16 cellular contexts compared by ENCODE assay signal in the genomic region with DNA sequence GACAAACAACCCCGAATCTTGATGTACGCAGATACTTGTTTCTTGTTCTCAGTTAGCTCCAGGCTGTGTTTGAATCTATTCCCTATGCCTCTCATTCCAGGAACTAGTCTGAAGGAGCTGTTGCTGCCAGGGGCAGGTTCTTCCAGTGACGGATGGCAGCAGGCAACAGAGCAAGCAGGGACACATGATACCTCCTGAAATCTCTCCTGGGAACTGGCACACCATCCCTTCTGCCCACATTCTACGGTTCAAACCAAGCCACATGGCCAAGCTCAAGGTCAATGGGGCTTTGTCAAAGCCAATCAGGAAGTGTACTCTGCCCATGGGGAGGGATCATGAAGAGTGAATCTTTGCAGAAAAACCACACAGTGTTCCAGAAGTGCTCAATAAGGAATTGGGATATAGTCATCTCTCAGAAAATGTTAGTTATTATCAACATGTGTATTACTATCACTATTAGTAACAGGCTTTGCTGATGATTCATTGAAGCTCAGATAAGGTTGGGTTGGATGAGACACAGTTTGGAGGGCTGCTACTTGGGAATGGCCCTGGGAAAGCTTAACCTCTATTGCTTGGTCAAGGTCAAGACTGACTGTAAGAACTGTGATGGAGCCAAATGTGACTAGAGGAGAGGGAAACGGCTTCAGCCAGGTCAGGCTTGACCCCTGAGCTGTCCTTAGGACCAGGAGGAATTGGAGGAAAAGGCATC.
DNase-seq lines count a peak whose midpoint lies in the region; TF ChIP-seq lines count a peak whose summit lies in the region.
"Had no signal": no experiment of that assay in that cellular context is flagged by ENCODE, and none has a peak within 500 bp of the region (broad histone marks: within the 10 kb centered on the region; RNA-seq: fewer than 3 reads in every experiment).

No MANE protein-coding gene starts in this region.

- no peaks in the 10 kb centered on the region for H3K4me1 Mint-ChIP-seq in MCF 10A (ENCODE audit: insufficient read depth, unreplicated experiment)
- H3K4me1 Mint-ChIP-seq: CD8-positive, alpha-beta memory T cell had no signal

- no TSS peak for BruUV-seq in MCF 10A (replicated peaks; lab: Mats Ljungman, UMichigan)

- peaks cover 73% of the 10 kb centered on the region for H3K9me3 Mint-ChIP-seq in MCF 10A (ENCODE audit: unreplicated experiment)

- H3K9me3 ChIP-seq in breast epithelium: no peaks in the 10 kb centered on the region
- no peaks in the 10 kb centered on the region for H3K9me3 ChIP-seq in parathyroid adenoma (ENCODE audit: control insufficient read depth, low read length)

- H3K9ac ChIP-seq in parathyroid adenoma: no peak overlapping the region

- H3K4me3 ChIP-seq in breast epithelium (no peak overlapping the region), parathyroid adenoma (ENCODE audit: low read depth, low read length) (no peak overlapping the region)

- TF ChIP-seq CTCF in breast epithelium (IDR thresholded peaks at IDR 0.05) (no peak), MCF 10A (IDR thresholded peaks at IDR 0.05; ENCODE audit: unreplicated experiment) (no peak), parathyroid adenoma (IDR thresholded peaks at IDR 0.05) (no peak)

- DNase-seq in breast epithelium (ENCODE audit: low spot score in 2 of 2) (peak in 1 of 2 donors; percentile 88), MCF 10A (ENCODE audit: unreplicated experiment) (no peak), NCI-H524 (lab: John Stamatoyannopoulos, UW) (peak; percentile 26 to 81), NCI-H1105 treated with DMSO at 0.1 percent for 48 hours (lab: John Stamatoyannopoulos, UW) (no peak), NCI-H1105 (lab: John Stamatoyannopoulos, UW) (no peak)
- DNase-seq in activated CD4-positive, CD25-positive, alpha-beta regulatory T cell (lab: John Stamatoyannopoulos, UW): no peak
- DNase-seq: Calu3; CD8-positive, alpha-beta memory T cell; DMS53; GF-D8; KG1; NCI-H1092 treated with DMSO at 0.1 percent for 48 hours; NCI-H1694; NCI-H774 had no signal

- H3K4me1 ChIP-seq in breast epithelium: peaks cover 0 to 6% of the 10 kb centered on the region in 2 donors
- peaks cover 11% of the 10 kb centered on the region for H3K4me1 ChIP-seq in parathyroid adenoma

- H3K27ac Mint-ChIP-seq in MCF 10A (ENCODE audit: low read depth, unreplicated experiment): no peak overlapping the region
- H3K27ac Mint-ChIP-seq: CD8-positive, alpha-beta memory T cell had no signal

- H3K27me3 ChIP-seq in breast epithelium (no peaks in the 10 kb centered on the region), parathyroid adenoma (ENCODE audit: control insufficient read depth, insufficient read depth, low read length) (no peaks in the 10 kb centered on the region)

- H2AFZ ChIP-seq in parathyroid adenoma: peak overlapping the region; percentile 4

- H3K27me3 Mint-ChIP-seq in MCF 10A (ENCODE audit: insufficient read depth, unreplicated experiment): no peaks in the 10 kb centered on the region
- H3K27me3 Mint-ChIP-seq: CD8-positive, alpha-beta memory T cell had no signal

- no peak overlapping the region for H3K4me2 ChIP-seq in parathyroid adenoma (ENCODE audit: low read length)

- H3K4me3 Mint-ChIP-seq in MCF 10A (ENCODE audit: unreplicated experiment): no peak overlapping the region
- H3K4me3 Mint-ChIP-seq: CD8-positive, alpha-beta memory T cell had no signal

- POLR2A ChIA-PET in MCF 10A (lab: Yijun Ruan, JAX): no interaction called here

- CTCF ChIA-PET in MCF 10A (lab: Yijun Ruan, JAX): no interaction called here

- H3K36me3 ChIP-seq in breast epithelium (no peaks in the 10 kb centered on the region), parathyroid adenoma (ENCODE audit: control insufficient read depth, insufficient read depth, low read length) (no peaks in the 10 kb centered on the region)

- no peak for TF ChIP-seq POLR2A in breast epithelium (IDR thresholded peaks at IDR 0.05)

- intact Hi-C loops in breast epithelium (cut with DNase I; ENCODE audit: low total_unique reads): loop anchor here (10.0 kb wide), 1 partner anchor 460 kb away; no protein-coding TSS in a partner anchor
- intact Hi-C loops in MCF 10A (cut with micrococcal nuclease): no loop called here

- peak overlapping the region; percentile 71 to 82 for H3K27ac ChIP-seq in breast epithelium
- peak overlapping the region; percentile 3 for H3K27ac ChIP-seq in parathyroid adenoma
- H3K27ac ChIP-seq: C4-2B had no signal

- no peaks in the 10 kb centered on the region for H3K79me2 ChIP-seq in parathyroid adenoma

- H3K36me3 Mint-ChIP-seq in MCF 10A (ENCODE audit: insufficient read depth, unreplicated experiment): no peaks in the 10 kb centered on the region

Comparison
In these comparisons a context has a peak if more than half of its experiments do, and no peak if none do; other contexts are left out.
1. DNase-seq: peak in NCI-H524 (2 of 2); none in MCF 10A (single experiment), activated CD4-positive, CD25-positive, alpha-beta regulatory T cell (0 of 4), NCI-H1105 treated with DMSO at 0.1 percent for 48 hours (single experiment) and NCI-H1105 (single experiment).